12 cellular contexts compared by ENCODE assay signal in the genomic region with DNA sequence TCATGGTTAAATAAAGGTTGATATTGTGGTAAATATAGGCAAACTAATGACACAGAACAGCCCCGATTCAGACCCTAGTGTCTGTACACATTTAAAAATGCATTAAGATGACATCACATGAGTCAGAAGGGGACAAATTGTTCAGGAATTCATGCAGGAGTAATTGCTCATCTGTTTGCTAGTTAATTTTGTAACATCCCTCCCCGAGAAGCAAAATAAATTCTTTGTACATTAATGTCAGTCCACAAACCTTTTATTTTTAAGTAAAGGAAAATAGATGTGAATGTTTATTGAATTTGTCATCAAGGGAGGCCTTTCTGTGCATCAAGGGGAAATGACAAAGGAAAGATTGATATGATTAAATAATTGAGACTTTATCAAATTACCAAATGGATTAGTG.
DNase-seq lines count a peak whose midpoint lies in the region; FAIRE-seq and TF ChIP-seq lines count a peak whose summit lies in the region.
"Had no signal": no experiment of that assay in that cellular context is flagged by ENCODE, and none has a peak within 500 bp of the region (broad histone marks: within the 10 kb centered on the region; RNA-seq: fewer than 3 reads in every experiment).

No MANE protein-coding gene starts in this region.

- FAIRE-seq in HTR-8/SVneo (lab: Jason Lieb, UNC): no peak
- peak; percentile 17 for FAIRE-seq in islet of Langerhans (lab: Jason Lieb, UNC)

- H3K36me3 ChIP-seq in brain microvascular endothelial cell (replicated peaks): no peaks in the 10 kb centered on the region
- no peaks in the 10 kb centered on the region for H3K36me3 ChIP-seq in ovary
- H3K36me3 ChIP-seq: left ventricle myocardium inferior had no signal

- no peaks in the 10 kb centered on the region for H3K9me3 ChIP-seq in ovary
- H3K9me3 ChIP-seq: left ventricle myocardium inferior had no signal

- WGBS in ovary, 3 donors: 21 to 41% (median 27%) methylated on average over 2 of the region's 2 CpGs

- peaks cover 4% of the 10 kb centered on the region for H3K4me1 ChIP-seq in ovary (ENCODE audit: insufficient read depth)

- H3K4me3 ChIP-seq in AG09309 (ENCODE audit: control insufficient read depth, low read depth, low read length): no peak overlapping the region
- H3K4me3 ChIP-seq in brain microvascular endothelial cell (ENCODE audit: low read depth, low read length): no peak overlapping the region
- H3K4me3 ChIP-seq in ovary: no peak overlapping the region
- H3K4me3 ChIP-seq: left ventricle myocardium inferior had no signal

- no peak for TF ChIP-seq EP300 in ovary (IDR thresholded peaks at IDR 0.05)

- in situ Hi-C loops in brain microvascular endothelial cell (cut with HindIII; ENCODE audit: low pct_ligation_motif_present, low sequenced_read_pairs): no loop called here

- intact Hi-C loops in ovary (cut with DNase I): no loop called here

- DNase-seq in AG09309 (ENCODE audit: low read depth) (peak; percentile 76), HTR-8/SVneo (ENCODE audit: insufficient read length, low spot score) (peak; percentile 47), brain microvascular endothelial cell (peak; percentile 76), NCI-H1105 (lab: John Stamatoyannopoulos, UW) (no peak), NCI-H1930 (lab: John Stamatoyannopoulos, UW) (no peak), ovary (no peak)
- no peak for DNase-seq in stimulated activated CD4-positive, alpha-beta T cell treated with anti-CD3 and anti-CD28 coated beads, Interleukin-4, amount 100 ng/mL, for 24 hours
- DNase-seq: aorta; CD8-positive, alpha-beta T cell; left ventricle myocardium inferior had no signal

- H3K27ac ChIP-seq in brain microvascular endothelial cell (peak overlapping the region; percentile 71), ovary (no peak overlapping the region)
- H3K27ac ChIP-seq: KMS-11, left ventricle myocardium inferior had no signal

- TF ChIP-seq CTCF in AG09309 (IDR thresholded peaks at IDR 0.05; ENCODE audit: control insufficient read depth, insufficient read depth, low read depth, low read length, missing control alignments) (no peak), brain microvascular endothelial cell (IDR thresholded peaks at IDR 0.05; ENCODE audit: low read depth, low read length, missing control alignments) (no peak), ovary (IDR thresholded peaks at IDR 0.05) (no peak)

- H3K27me3 ChIP-seq in brain microvascular endothelial cell (replicated peaks): no peaks in the 10 kb centered on the region
- H3K27me3 ChIP-seq in ovary: no peaks in the 10 kb centered on the region

- TF ChIP-seq POLR2A in ovary (IDR thresholded peaks at IDR 0.05): no peak

Comparison
In these comparisons a context has a peak if more than half of its experiments do, and no peak if none do; other contexts are left out.
1. DNase-seq: peak in AG09309 (single experiment), HTR-8/SVneo (single experiment) and brain microvascular endothelial cell (single experiment); none in NCI-H1105 (single experiment), stimulated activated CD4-positive, alpha-beta T cell treated with anti-CD3 and anti-CD28 coated beads, Interleukin-4, amount 100 ng/mL, for 24 hours (single experiment), NCI-H1930 (0 of 2) and ovary (0 of 5).